ENCODE assay signal across 8 cellular contexts in genomic region chr4:78644744-78645330, GRCh38.
DNase-seq lines count a peak whose midpoint lies in the region; ATAC-seq and TF ChIP-seq lines count a peak whose summit lies in the region.

No MANE protein-coding gene starts in this region.

- H3K36me3 ChIP-seq in osteoblast (ENCODE audit: insufficient read depth, low read length) = no peaks in the 10 kb centered on the region
- H3K36me3 ChIP-seq in aorta (ENCODE audit: control insufficient read depth in 1 of 2, insufficient read depth in 2 of 2, low read length in 1 of 2) = no peaks in the 10 kb centered on the region

- peaks cover 4% of the 10 kb centered on the region for H3K4me1 Mint-ChIP-seq in activated T-cell treated with anti-CD3 and anti-CD28 coated beads, Interleukin-2, amount 50 U/mL, for 4 hours (ENCODE audit: low read depth)

- no peaks in the 10 kb centered on the region for H3K9me3 Mint-ChIP-seq in activated T-cell treated with anti-CD3 and anti-CD28 coated beads, Interleukin-2, amount 50 U/mL, for 4 hours

- WGBS in aorta, 2 donors = 57% methylated on average over 4 of the region's 4 CpGs

- ATAC-seq in GM18511 (IDR thresholded peaks at IDR 0.05; ENCODE audit: unreplicated experiment) (peak; percentile 90), HG02970 (IDR thresholded peaks at IDR 0.05; ENCODE audit: low FRiP score, unreplicated experiment) (peak; percentile 62), aorta (ENCODE audit: low FRiP score) (peak; percentile 91)
- peak; percentile 84 to 89 for ATAC-seq in activated T-cell treated with anti-CD3 and anti-CD28 coated beads, Interleukin-2, amount 50 U/mL, for 4 hours

- DNase-seq in AML-193 (lab: John Stamatoyannopoulos, UW) = peak; percentile 65 to 76
- peak; percentile 7 for DNase-seq in NCI-H748 treated with DMSO at 0.1 percent for 48 hours (lab: John Stamatoyannopoulos, UW)
- peak; percentile 35 for DNase-seq in activated T-cell treated with anti-CD3 and anti-CD28 coated beads, Interleukin-2, amount 50 U/mL, for 4 hours
- DNase-seq in fibroblast of villous mesenchyme (ENCODE audit: low read depth) = peak; percentile 84
- DNase-seq in osteoblast (ENCODE audit: insufficient read length, low spot score, missing footprints) = peak; percentile 49
- DNase-seq in aorta = peak in 1 of 2 donors; percentile 77

- H2AFZ ChIP-seq in osteoblast (ENCODE audit: low read length) = no peak overlapping the region

- H3K9me3 ChIP-seq in osteoblast (ENCODE audit: low read depth, low read length) (no peaks in the 10 kb centered on the region), aorta (ENCODE audit: control insufficient read depth, low read length) (no peaks in the 10 kb centered on the region)

- no peak overlapping the region for H3K4me3 Mint-ChIP-seq in activated T-cell treated with anti-CD3 and anti-CD28 coated beads, Interleukin-2, amount 50 U/mL, for 4 hours

- intact Hi-C loops in aorta (cut with DNase I) = loop anchor here (5.0 kb wide), 1 partner anchor 132 kb away; the partner anchor contains the start of gene BMP2K (in 2 of the 2)

- no peaks in the 10 kb centered on the region for H3K36me3 Mint-ChIP-seq in activated T-cell treated with anti-CD3 and anti-CD28 coated beads, Interleukin-2, amount 50 U/mL, for 4 hours (ENCODE audit: insufficient read depth)

- no peaks in the 10 kb centered on the region for H3K27me3 ChIP-seq in osteoblast (ENCODE audit: insufficient read depth, low read length)
- no peaks in the 10 kb centered on the region for H3K27me3 ChIP-seq in aorta (ENCODE audit: control insufficient read depth in 1 of 2, insufficient read depth in 2 of 2, low read length in 1 of 2)

- H4K20me1 ChIP-seq in osteoblast (ENCODE audit: insufficient read depth, low read length) = no peaks in the 10 kb centered on the region

- H3K27ac ChIP-seq in osteoblast (ENCODE audit: low read depth, low read length) = peak overlapping the region; percentile 93
- no peak overlapping the region for H3K27ac ChIP-seq in aorta (ENCODE audit: low read depth in 1 of 2, low read length in 2 of 2)

- peaks cover 22% of the 10 kb centered on the region for H3K4me1 ChIP-seq in osteoblast (ENCODE audit: insufficient read depth, low read length)
- H3K4me1 ChIP-seq in aorta (ENCODE audit: control insufficient read depth in 1 of 2, insufficient read depth in 2 of 2, low read length in 2 of 2) = peaks cover 0 to 1% of the 10 kb centered on the region in 2 donors

- H3K79me2 ChIP-seq in osteoblast (ENCODE audit: insufficient read depth, low read length) = no peaks in the 10 kb centered on the region

- H3K27me3 Mint-ChIP-seq in activated T-cell treated with anti-CD3 and anti-CD28 coated beads, Interleukin-2, amount 50 U/mL, for 4 hours (ENCODE audit: low read depth) = no peaks in the 10 kb centered on the region

- H3K4me2 ChIP-seq in osteoblast (ENCODE audit: insufficient read depth, low read length) = peak overlapping the region; percentile 83

- peak; percentile 96 for TF ChIP-seq CTCF in fibroblast of villous mesenchyme (IDR thresholded peaks at IDR 0.05; ENCODE audit: insufficient read depth, low read depth, low read length)
- TF ChIP-seq CTCF in osteoblast (IDR thresholded peaks at IDR 0.05; ENCODE audit: extremely low read depth, low read depth, low read length) = peak; percentile 87

- no peak overlapping the region for H3K4me3 ChIP-seq in fibroblast of villous mesenchyme (ENCODE audit: low read depth, low read length)
- no peak overlapping the region for H3K4me3 ChIP-seq in osteoblast (ENCODE audit: insufficient read depth, low read length)
- no peak overlapping the region for H3K4me3 ChIP-seq in aorta (ENCODE audit: low read length in 2 of 2)
